ENCODE assay signal across 18 cellular contexts in genomic region chr5:147830035-147830434, GRCh38. TPM values are rescaled to one million over a fixed set of nuclear protein-coding genes. Genes with fewer than 3 reads are reported as not detected.
A peak's percentile ranks its signal among the peaks of the same experiment; 100 is the strongest.
DNase-seq lines count a peak whose midpoint lies in the region; FAIRE-seq and TF ChIP-seq lines count a peak whose summit lies in the region.
"Had no signal": no experiment of that assay in that cellular context is flagged by ENCODE, and none has a peak within 500 bp of the region (broad histone marks: within the 10 kb centered on the region; RNA-seq: fewer than 3 reads in every experiment).

No MANE protein-coding gene starts in this region.

- no peak for FAIRE-seq in small intestine (lab: Jason Lieb, UNC)

- H4K20me1 ChIP-seq in hepatocyte (ENCODE audit: insufficient read depth, poor library complexity, severe bottlenecking): no peaks in the 10 kb centered on the region
- H4K20me1 ChIP-seq: BLaER1 treated with 17β-estradiol and CSF1 and Interleukin-3, amounts not matched to agents 10 nM and 100 nM had no signal

- H3K9me3 ChIP-seq in hepatocyte (ENCODE audit: low read depth) (no peaks in the 10 kb centered on the region), small intestine (ENCODE audit: control insufficient read depth, low read depth) (no peaks in the 10 kb centered on the region)
- H3K9me3 ChIP-seq: BLaER1 treated with 17β-estradiol and CSF1 and Interleukin-3, amounts not matched to agents 10 nM and 100 nM had no signal

- DNase-seq in DMS53 (lab: John Stamatoyannopoulos, UW): peak; percentile 17
- no peak for DNase-seq in DMS53 treated with DMSO at 0.1 percent for 48 hours (lab: John Stamatoyannopoulos, UW; ENCODE audit: unreplicated experiment)
- peak; percentile 8 for DNase-seq in SW480 (ENCODE audit: low spot score)
- DNase-seq in hepatocyte (ENCODE audit: low spot score): no peak
- DNase-seq in small intestine: peak; percentile 26
- DNase-seq in activated gamma-delta T cell treated with Interleukin-2 at 50 U/mL for 16 hours: no peak
- DNase-seq in cerebellar cortex (ENCODE audit: low spot score): no peak
- no peak for DNase-seq in NCI-H82 (lab: John Stamatoyannopoulos, UW)
- DNase-seq: 8988T, HCEC 1CT, Kasumi-1, MV-4-11, NCI-H1436, NCI-H2081, NCI-H345, NCI-H748 treated with DMSO at 0.1 percent for 48 hours, Right ventricle myocardium superior had no signal

- no peaks in the 10 kb centered on the region for H3K9me2 ChIP-seq in hepatocyte (replicated peaks; ENCODE audit: insufficient read depth)

- H3K4me1 ChIP-seq in hepatocyte (ENCODE audit: insufficient read depth) (peaks cover 8% of the 10 kb centered on the region), small intestine (ENCODE audit: control insufficient read depth in 2 of 2, insufficient read depth in 1 of 2, low read depth in 1 of 2, low read length in 1 of 2) (peaks cover 0 to 2% of the 10 kb centered on the region in 2 donors)

- TF ChIP-seq CTCF in hepatocyte (IDR thresholded peaks at IDR 0.05; ENCODE audit: poor library complexity): no peak

- H3K4me3 ChIP-seq in hepatocyte: peak overlapping the region; percentile 6
- H3K4me3 ChIP-seq in small intestine (ENCODE audit: low read depth in 1 of 2, low read length in 2 of 2): peak overlapping the region in 1 of 2 donors; percentile 45
- H3K4me3 ChIP-seq: BLaER1 treated with 17β-estradiol and CSF1 and Interleukin-3, amounts not matched to agents 10 nM and 100 nM had no signal

- H3K79me2 ChIP-seq in hepatocyte: peaks cover 35% of the 10 kb centered on the region

- peak overlapping the region; percentile 63 for H3K4me2 ChIP-seq in hepatocyte

- H3K27ac ChIP-seq in hepatocyte: peak overlapping the region; percentile 70
- H3K27ac ChIP-seq in small intestine (ENCODE audit: low read depth in 1 of 2, low read length in 1 of 2): no peak overlapping the region
- H3K27ac ChIP-seq: BLaER1 treated with 17β-estradiol and CSF1 and Interleukin-3, amounts not matched to agents 10 nM and 100 nM had no signal

- H3K36me3 ChIP-seq in hepatocyte (replicated peaks; ENCODE audit: insufficient read depth, low read depth) (no peaks in the 10 kb centered on the region), small intestine (ENCODE audit: control insufficient read depth in 2 of 2, insufficient read depth in 2 of 2, low read length in 2 of 2) (no peaks in the 10 kb centered on the region)
- H3K36me3 ChIP-seq: BLaER1 treated with 17β-estradiol and CSF1 and Interleukin-3, amounts not matched to agents 10 nM and 100 nM had no signal

- H3K27me3 ChIP-seq in hepatocyte (peaks cover 2% of the 10 kb centered on the region), small intestine (ENCODE audit: control insufficient read depth in 2 of 2, insufficient read depth in 2 of 2, low read length in 2 of 2) (no peaks in the 10 kb centered on the region)
- H3K27me3 ChIP-seq: BLaER1 treated with 17β-estradiol and CSF1 and Interleukin-3, amounts not matched to agents 10 nM and 100 nM had no signal

- H2AFZ ChIP-seq in hepatocyte: no peak overlapping the region

RNA-seq across cellular contexts. Expression of gene SPINK1, which starts 1.4 kb away (rescaled TPM):
- 988 and 1,467 TPM in 2 replicates for total RNA-seq in hepatocyte
- polyA plus RNA-seq in hepatocyte (2,511 and 2,947 TPM in 2 replicates), small intestine (1,000 to 10,000 TPM in 2 of 3 donors, 100 to 1,000 TPM in 1; 474 to 1,597 (median 1,188) TPM)
- total RNA-seq: Right ventricle myocardium superior had no signal

RNA-seq across cellular contexts. Expression of gene JAKMIP2, which starts 47.5 kb away (rescaled TPM):
- total RNA-seq in hepatocyte: 4.3 and 6.1 TPM in 2 replicates
- 1.4 and 3.8 TPM in 2 replicates for polyA plus RNA-seq in hepatocyte
- polyA plus RNA-seq in small intestine: under 1 TPM; 0.22 to 0.57 (median 0.27) TPM

RNA-seq across cellular contexts. Expression of gene SCGB3A2, which starts 48.5 kb away (rescaled TPM):
- total RNA-seq in hepatocyte: 32.0 and 33.6 TPM in 2 replicates
- polyA plus RNA-seq in hepatocyte (70.6 and 84.7 TPM in 2 replicates), small intestine (1 to 10 TPM in 1 of 3 donors, not detected in 2; 4.5 TPM)
- total RNA-seq: Right ventricle myocardium superior had no signal

Comparison
In these comparisons a context has a peak if more than half of its experiments do, and no peak if none do; other contexts are left out.
1. DNase-seq: peak in DMS53 (single experiment), SW480 (single experiment) and small intestine (single experiment); none in DMS53 treated with DMSO at 0.1 percent for 48 hours (single experiment), hepatocyte (single experiment), activated gamma-delta T cell treated with Interleukin-2 at 50 U/mL for 16 hours (single experiment), cerebellar cortex (single experiment) and NCI-H82 (single experiment).
2. RNA of gene SCGB3A2, which starts 48.5 kb away (polyA plus RNA-seq): 70.6 to 84.7 TPM in hepatocyte; 4.5 TPM in small intestine; every median in the first group is over 10 times any median in the second.